In genomic region chr14:20427231-20428009, GRCh38 we compare ENCODE assay signal across 1 cellular context.
TF ChIP-seq lines count a peak whose summit lies in the region.

No MANE protein-coding gene starts in this region.

TF ChIP-seq in HepG2, 621 proteins besides CTCF, POLR2A, EP300 and RAD21 (continued from another document and continues in another):
- TF ChIP-seq ZSCAN5A (CRISPR knock-in tag; IDR thresholded peaks at IDR 0.05; ENCODE audit: borderline replicate concordance) = no peak
- TF ChIP-seq RFX3 (CRISPR knock-in tag; IDR thresholded peaks at IDR 0.05) = no peak
- TF ChIP-seq, protein P1, sequence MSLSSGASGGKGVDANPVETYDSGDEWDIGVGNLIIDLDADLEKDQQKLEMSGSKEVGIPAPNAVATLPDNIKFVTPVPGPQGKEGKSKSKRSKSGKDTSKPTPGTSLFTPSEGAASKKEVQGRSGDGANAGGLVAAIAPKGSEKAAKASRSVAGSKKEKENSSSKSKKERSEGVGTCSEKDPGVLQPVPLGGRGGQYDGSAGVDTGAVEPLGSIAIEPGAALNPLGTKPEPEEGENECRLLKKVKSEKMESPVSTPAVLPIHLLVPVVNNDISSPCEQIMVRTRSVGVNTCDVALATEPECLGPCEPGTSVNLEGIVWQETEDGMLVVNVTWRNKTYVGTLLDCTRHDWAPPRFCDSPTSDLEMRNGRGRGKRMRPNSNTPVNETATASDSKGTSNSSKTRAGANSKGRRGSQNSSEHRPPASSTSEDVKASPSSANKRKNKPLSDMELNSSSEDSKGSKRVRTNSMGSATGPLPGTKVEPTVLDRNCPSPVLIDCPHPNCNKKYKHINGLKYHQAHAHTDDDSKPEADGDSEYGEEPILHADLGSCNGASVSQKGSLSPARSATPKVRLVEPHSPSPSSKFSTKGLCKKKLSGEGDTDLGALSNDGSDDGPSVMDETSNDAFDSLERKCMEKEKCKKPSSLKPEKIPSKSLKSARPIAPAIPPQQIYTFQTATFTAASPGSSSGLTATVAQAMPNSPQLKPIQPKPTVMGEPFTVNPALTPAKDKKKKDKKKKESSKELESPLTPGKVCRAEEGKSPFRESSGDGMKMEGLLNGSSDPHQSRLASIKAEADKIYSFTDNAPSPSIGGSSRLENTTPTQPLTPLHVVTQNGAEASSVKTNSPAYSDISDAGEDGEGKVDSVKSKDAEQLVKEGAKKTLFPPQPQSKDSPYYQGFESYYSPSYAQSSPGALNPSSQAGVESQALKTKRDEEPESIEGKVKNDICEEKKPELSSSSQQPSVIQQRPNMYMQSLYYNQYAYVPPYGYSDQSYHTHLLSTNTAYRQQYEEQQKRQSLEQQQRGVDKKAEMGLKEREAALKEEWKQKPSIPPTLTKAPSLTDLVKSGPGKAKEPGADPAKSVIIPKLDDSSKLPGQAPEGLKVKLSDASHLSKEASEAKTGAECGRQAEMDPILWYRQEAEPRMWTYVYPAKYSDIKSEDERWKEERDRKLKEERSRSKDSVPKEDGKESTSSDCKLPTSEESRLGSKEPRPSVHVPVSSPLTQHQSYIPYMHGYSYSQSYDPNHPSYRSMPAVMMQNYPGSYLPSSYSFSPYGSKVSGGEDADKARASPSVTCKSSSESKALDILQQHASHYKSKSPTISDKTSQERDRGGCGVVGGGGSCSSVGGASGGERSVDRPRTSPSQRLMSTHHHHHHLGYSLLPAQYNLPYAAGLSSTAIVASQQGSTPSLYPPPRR (CRISPR knock-in tag; IDR thresholded peaks at IDR 0.05; ENCODE audit: borderline replicate concordance) = no peak
- TF ChIP-seq ZNF230 (CRISPR knock-in tag; IDR thresholded peaks at IDR 0.05) = no peak
- TF ChIP-seq ZBTB1 (CRISPR knock-in tag; IDR thresholded peaks at IDR 0.05; ENCODE audit: borderline replicate concordance) = no peak
- peak; percentile 60; the same call in 1 of the 2 replicates for TF ChIP-seq ZNF710 (CRISPR knock-in tag; IDR thresholded peaks at IDR 0.05; ENCODE audit: borderline replicate concordance)
- TF ChIP-seq ZFYVE20 (CRISPR knock-in tag; IDR thresholded peaks at IDR 0.05; ENCODE audit: borderline replicate concordance, low read depth) = no peak
- TF ChIP-seq ZNF557 (CRISPR knock-in tag; IDR thresholded peaks at IDR 0.05) = no peak
- TF ChIP-seq SSRP1 (CRISPR knock-in tag; IDR thresholded peaks at IDR 0.05) = no peak
- no peak for TF ChIP-seq ZNF777 (CRISPR knock-in tag; IDR thresholded peaks at IDR 0.05)
- no peak for TF ChIP-seq ZNF468 (CRISPR knock-in tag; IDR thresholded peaks at IDR 0.05)
- TF ChIP-seq PAX8 (CRISPR knock-in tag; IDR thresholded peaks at IDR 0.05; ENCODE audit: borderline replicate concordance) = no peak
- TF ChIP-seq, protein P2, sequence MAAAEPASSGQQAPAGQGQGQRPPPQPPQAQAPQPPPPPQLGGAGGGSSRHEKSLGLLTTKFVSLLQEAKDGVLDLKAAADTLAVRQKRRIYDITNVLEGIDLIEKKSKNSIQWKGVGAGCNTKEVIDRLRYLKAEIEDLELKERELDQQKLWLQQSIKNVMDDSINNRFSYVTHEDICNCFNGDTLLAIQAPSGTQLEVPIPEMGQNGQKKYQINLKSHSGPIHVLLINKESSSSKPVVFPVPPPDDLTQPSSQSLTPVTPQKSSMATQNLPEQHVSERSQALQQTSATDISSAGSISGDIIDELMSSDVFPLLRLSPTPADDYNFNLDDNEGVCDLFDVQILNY (CRISPR knock-in tag; conservative IDR thresholded peaks at IDR 0.05) = no peak
- no peak for TF ChIP-seq XBP1 (CRISPR knock-in tag; IDR thresholded peaks at IDR 0.05)
- peak; percentile 16; the same call in 1 of the 2 replicates for TF ChIP-seq TBX2 (CRISPR knock-in tag; IDR thresholded peaks at IDR 0.05; ENCODE audit: borderline replicate concordance)
- no peak for TF ChIP-seq SP1 (IDR thresholded peaks at IDR 0.05)
- TF ChIP-seq SP1 (CRISPR knock-in tag; IDR thresholded peaks at IDR 0.05) = 0 out of 2 replicates have a peak, but pooled peaks have one; percentile 12
- no peak for TF ChIP-seq KDM6A (CRISPR knock-in tag; IDR thresholded peaks at IDR 0.05; ENCODE audit: low read depth)
- TF ChIP-seq ZKSCAN1 (IDR thresholded peaks at IDR 0.05; ENCODE audit: low read length) = 0 out of 2 replicates have a peak, but pooled peaks have one; percentile 39
- TF ChIP-seq AGO1 (IDR thresholded peaks at IDR 0.05; ENCODE audit: low read depth, low read length, poor library complexity, severe bottlenecking) = no peak
- no peak for TF ChIP-seq JUN (CRISPR knock-in tag; IDR thresholded peaks at IDR 0.05)
- TF ChIP-seq RNF219 (CRISPR knock-in tag; IDR thresholded peaks at IDR 0.05) = no peak
- TF ChIP-seq ZNF431 (CRISPR knock-in tag; IDR thresholded peaks at IDR 0.05; ENCODE audit: borderline replicate concordance, low read depth) = no peak
- no peak for TF ChIP-seq ZNF782 (CRISPR knock-in tag; IDR thresholded peaks at IDR 0.05; ENCODE audit: borderline replicate concordance)
- TF ChIP-seq ZNF598 (CRISPR knock-in tag; IDR thresholded peaks at IDR 0.05; ENCODE audit: borderline replicate concordance) = no peak
- no peak for TF ChIP-seq KMT2B (CRISPR knock-in tag; IDR thresholded peaks at IDR 0.05)
- no peak for TF ChIP-seq SMARCE1 (IDR thresholded peaks at IDR 0.05; ENCODE audit: borderline replicate concordance)
- no peak for TF ChIP-seq ARID2 (CRISPR knock-in tag; IDR thresholded peaks at IDR 0.05; ENCODE audit: borderline replicate concordance)
- TF ChIP-seq RFXANK (CRISPR knock-in tag; IDR thresholded peaks at IDR 0.05) = no peak
- no peak for TF ChIP-seq ZNF879 (CRISPR knock-in tag; IDR thresholded peaks at IDR 0.05)
- no peak for TF ChIP-seq ZNF546 (CRISPR knock-in tag; conservative IDR thresholded peaks at IDR 0.05)
- TF ChIP-seq, protein P3, sequence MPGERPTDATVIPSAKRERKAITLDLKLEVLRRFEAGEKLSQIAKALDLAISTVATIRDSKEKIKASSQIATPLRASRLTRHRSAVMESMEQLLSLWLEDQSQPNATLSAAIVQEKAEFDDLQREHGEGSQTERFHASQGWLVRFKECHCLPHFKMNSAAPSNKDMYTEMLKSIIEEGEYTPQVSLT (CRISPR knock-in tag; IDR thresholded peaks at IDR 0.05; ENCODE audit: borderline replicate concordance, low read depth) = no peak
- TF ChIP-seq HNF4A (CRISPR knock-in tag; IDR thresholded peaks at IDR 0.05) = peak; percentile 60
- no peak for TF ChIP-seq LBX2 (CRISPR knock-in tag; IDR thresholded peaks at IDR 0.05; ENCODE audit: borderline replicate concordance)
- TF ChIP-seq HBP1 (CRISPR knock-in tag; IDR thresholded peaks at IDR 0.05; ENCODE audit: low read depth) = no peak
- TF ChIP-seq ZNF292 (CRISPR knock-in tag; IDR thresholded peaks at IDR 0.05; ENCODE audit: borderline replicate concordance, low read depth) = 0 out of 2 replicates have a peak, but pooled peaks have one; percentile 46
- TF ChIP-seq HOXA9 (CRISPR knock-in tag; IDR thresholded peaks at IDR 0.05; ENCODE audit: borderline replicate concordance) = no peak
- TF ChIP-seq MIER3 (CRISPR knock-in tag; IDR thresholded peaks at IDR 0.05; ENCODE audit: borderline replicate concordance) = no peak
- no peak for TF ChIP-seq CCAR2 (optimal IDR thresholded peaks at IDR 0.05; ENCODE audit: low read depth, low read length)
- TF ChIP-seq MNT (IDR thresholded peaks at IDR 0.05) = no peak
- TF ChIP-seq, protein P4, sequence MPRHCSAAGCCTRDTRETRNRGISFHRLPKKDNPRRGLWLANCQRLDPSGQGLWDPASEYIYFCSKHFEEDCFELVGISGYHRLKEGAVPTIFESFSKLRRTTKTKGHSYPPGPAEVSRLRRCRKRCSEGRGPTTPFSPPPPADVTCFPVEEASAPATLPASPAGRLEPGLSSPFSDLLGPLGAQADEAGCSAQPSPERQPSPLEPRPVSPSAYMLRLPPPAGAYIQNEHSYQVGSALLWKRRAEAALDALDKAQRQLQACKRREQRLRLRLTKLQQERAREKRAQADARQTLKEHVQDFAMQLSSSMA (CRISPR knock-in tag; IDR thresholded peaks at IDR 0.05) = no peak
- no peak for TF ChIP-seq ZBTB43 (CRISPR knock-in tag; conservative IDR thresholded peaks at IDR 0.05)
- TF ChIP-seq, protein P5, sequence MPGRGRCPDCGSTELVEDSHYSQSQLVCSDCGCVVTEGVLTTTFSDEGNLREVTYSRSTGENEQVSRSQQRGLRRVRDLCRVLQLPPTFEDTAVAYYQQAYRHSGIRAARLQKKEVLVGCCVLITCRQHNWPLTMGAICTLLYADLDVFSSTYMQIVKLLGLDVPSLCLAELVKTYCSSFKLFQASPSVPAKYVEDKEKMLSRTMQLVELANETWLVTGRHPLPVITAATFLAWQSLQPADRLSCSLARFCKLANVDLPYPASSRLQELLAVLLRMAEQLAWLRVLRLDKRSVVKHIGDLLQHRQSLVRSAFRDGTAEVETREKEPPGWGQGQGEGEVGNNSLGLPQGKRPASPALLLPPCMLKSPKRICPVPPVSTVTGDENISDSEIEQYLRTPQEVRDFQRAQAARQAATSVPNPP (CRISPR knock-in tag; IDR thresholded peaks at IDR 0.05) = no peak
